Comparison of ENCODE assay signal across 22 cellular contexts in genomic region chr1:195979646-195980045, GRCh38.
"Had no signal": no experiment of that assay in that cellular context is flagged by ENCODE, and none has a peak within 500 bp of the region (broad histone marks: within the 10 kb centered on the region; RNA-seq: fewer than 3 reads in every experiment).

No MANE protein-coding gene starts in this region.

- H3K27me3 ChIP-seq: brain microvascular endothelial cell, esophagus muscularis mucosa, gastroesophageal sphincter, hepatocyte, spleen, tibial nerve had no signal

- H3K27ac ChIP-seq: brain microvascular endothelial cell, esophagus muscularis mucosa, gastroesophageal sphincter, hepatocyte, left ventricle myocardium inferior, spleen, tibial nerve had no signal

- H3K79me2 ChIP-seq: hepatocyte had no signal

- H3K9me3 ChIP-seq: esophagus muscularis mucosa, gastroesophageal sphincter, left ventricle myocardium inferior, spleen, tibial nerve had no signal

- H3K4me3 ChIP-seq: esophagus muscularis mucosa, gastroesophageal sphincter, hepatocyte, left ventricle myocardium inferior, spleen, tibial nerve had no signal

- H2AFZ ChIP-seq: hepatocyte had no signal

- H3K4me1 ChIP-seq: esophagus muscularis mucosa, gastroesophageal sphincter, left ventricle myocardium inferior, spleen, tibial nerve had no signal

- ATAC-seq: activated T-cell treated with anti-CD3 and anti-CD28 coated beads, Interleukin-2, amount 50 U/mL, for 4 hours; activated T-helper 17 cell treated with anti-CD3 and anti-CD28 coated beads, Interleukin-2, amount 50 U/mL, for 72 hours; gastroesophageal sphincter; right cardiac atrium had no signal

- DNase-seq: activated CD4-positive, alpha-beta memory T cell treated with anti-CD3 and anti-CD28 coated beads, Interleukin-2, amount 10 ng/mL, durations not matched to agents 7 days and 5 days; activated CD4-positive, alpha-beta T cell treated with anti-CD3 and anti-CD28 coated beads, Interleukin-2, amount 10 ng/mL, durations not matched to agents 24 days and 14 days; activated CD4-positive, CD25-positive, alpha-beta regulatory T cell treated with anti-CD3 and anti-CD28 coated beads, Interleukin-2, amount 50 U/mL, for 72 hours; activated gamma-delta T cell treated with Interleukin-2 at 50 U/mL for 16 hours; activated naive CD4-positive, alpha-beta T cell treated with anti-CD3 and anti-CD28 coated beads, Interleukin-2, amount 50 U/mL, for 16 hours; activated T-cell treated with anti-CD3 and anti-CD28 coated beads, Interleukin-2, amount 50 U/mL, for 4 hours; amniotic stem cell; brain microvascular endothelial cell; central memory CD4-positive, alpha-beta T cell; endodermal cell; islet precursor cell; left ventricle myocardium inferior; posterior cingulate gyrus; right cardiac atrium; spleen; stimulated activated CD4-positive, alpha-beta T cell treated with anti-CD3 and anti-CD28 coated beads, Interleukin-2, amount 100 ng/mL, for 48 hours; stimulated activated naive CD4-positive, alpha-beta T cell treated with Interleukin-2 at 50 U/mL for 16 hours had no signal

- H3K36me3 ChIP-seq: brain microvascular endothelial cell, esophagus muscularis mucosa, gastroesophageal sphincter, left ventricle myocardium inferior, spleen, tibial nerve had no signal

- H3K4me2 ChIP-seq: hepatocyte had no signal
